1 cellular context compared by ENCODE assay signal in genomic region chr5:61363715-61364114, GRCh38.
A peak's percentile ranks its signal among the peaks of the same experiment; 100 is the strongest.
TF ChIP-seq lines count a peak whose summit lies in the region.

No MANE protein-coding gene starts in this region.

TF ChIP-seq in HepG2, 621 proteins besides CTCF, POLR2A, EP300 and RAD21:
- TF ChIP-seq ZNF205 (CRISPR knock-in tag; IDR thresholded peaks at IDR 0.05) = no peak
- peak; percentile 31 for TF ChIP-seq HNRNPK (IDR thresholded peaks at IDR 0.05; ENCODE audit: low read depth, low read length, poor library complexity, severe bottlenecking)
